In the genomic region with DNA sequence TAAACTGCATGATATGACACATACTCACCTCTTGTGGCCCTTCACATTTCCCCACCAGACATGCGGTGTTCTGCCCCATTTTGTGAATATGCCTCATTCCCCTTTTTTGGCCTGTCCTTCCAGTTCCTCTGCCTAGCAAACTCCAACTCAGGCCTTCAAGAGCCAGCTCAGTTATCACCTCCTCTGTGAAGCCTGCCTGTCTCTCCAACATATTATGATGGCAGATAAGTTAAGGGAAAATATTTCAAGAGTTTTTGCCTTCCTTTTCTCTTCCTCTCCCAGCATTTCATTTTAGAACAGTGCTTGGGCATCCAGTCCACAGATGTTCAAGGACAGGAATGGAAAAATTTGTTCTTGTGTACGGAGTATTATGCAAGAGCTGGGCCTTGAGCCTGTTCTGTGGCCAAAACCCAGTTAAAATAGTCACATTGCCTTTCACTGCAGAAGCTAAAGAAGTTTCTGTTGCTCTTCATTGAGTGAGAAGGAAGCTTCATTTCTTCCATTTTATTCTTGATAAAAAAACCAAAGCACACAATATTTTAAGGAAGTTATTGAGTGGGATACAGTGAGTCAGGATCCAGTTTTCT, we compare ENCODE assay signal across 11 cellular contexts.
DNase-seq lines count a peak whose midpoint lies in the region; ATAC-seq, FAIRE-seq and TF ChIP-seq lines count a peak whose summit lies in the region.
"Had no signal": no experiment of that assay in that cellular context is flagged by ENCODE, and none has a peak within 500 bp of the region (broad histone marks: within the 10 kb centered on the region; RNA-seq: fewer than 3 reads in every experiment).

No MANE protein-coding gene starts in this region.

- H3K9me3 ChIP-seq in K562 (replicated peaks; ENCODE audit: control insufficient read depth, insufficient read depth, low read depth, low read length), result no peaks in the 10 kb centered on the region

- no peaks in the 10 kb centered on the region for H3K27me3 ChIP-seq in K562 (ENCODE audit: control insufficient read depth in 2 of 2, insufficient read depth in 2 of 2, low read length in 2 of 2)

- peaks cover 13 to 65% (median 53%) of the 10 kb centered on the region in 3 donors for H3K36me3 Mint-ChIP-seq in naive thymus-derived CD8-positive, alpha-beta T cell
- peaks cover 10% of the 10 kb centered on the region for H3K36me3 Mint-ChIP-seq in activated CD4-positive, alpha-beta T cell treated with anti-CD3 and anti-CD28 coated beads, Interleukin-2, amount 10 ng/mL, durations not matched to agents 7 days and 5 days (ENCODE audit: low read depth)

- no peaks in the 10 kb centered on the region for H4K20me1 ChIP-seq in K562 (replicated peaks; ENCODE audit: control insufficient read depth, insufficient read depth, low read length)

- TF ChIP-seq RAD21 in K562 (CRISPR knock-in tag; conservative IDR thresholded peaks at IDR 0.05 in 1 of 2, IDR thresholded peaks at IDR 0.05 in 1 of 2), result no peak

- H3K9me1 ChIP-seq in K562 (ENCODE audit: control insufficient read depth, insufficient read depth, low read length), result no peaks in the 10 kb centered on the region

- H3K27ac ChIP-seq in K562 (ENCODE audit: extremely low read depth, low read depth, low read length), result no peak overlapping the region
- H3K27ac ChIP-seq: C4-2B had no signal

- FAIRE-seq in K562 (lab: Jason Lieb, UNC), result no peak
- FAIRE-seq: TTC549 had no signal

- 79% methylated on average over 2 of the region's 2 CpGs for WGBS in K562 (ENCODE audit: insufficient coverage, low coverage, missing lambda C conversion rate)

- H3K4me3 Mint-ChIP-seq in naive thymus-derived CD8-positive, alpha-beta T cell, result no peak overlapping the region
- no peak overlapping the region for H3K4me3 Mint-ChIP-seq in activated CD4-positive, alpha-beta T cell treated with anti-CD3 and anti-CD28 coated beads, Interleukin-2, amount 10 ng/mL, durations not matched to agents 7 days and 5 days
- H3K4me3 Mint-ChIP-seq: activated naive CD8-positive, alpha-beta T cell treated with anti-CD3 and anti-CD28 coated beads, Interleukin-2, amount 10 ng/mL, durations not matched to agents 7 days and 5 days had no signal

- no peak overlapping the region for H2AFZ ChIP-seq in K562 (ENCODE audit: low read depth, low read length)

- H3K27ac Mint-ChIP-seq in naive thymus-derived CD8-positive, alpha-beta T cell, result peak overlapping the region in 2 of 10 donors; percentile 7 to 40
- no peak overlapping the region for H3K27ac Mint-ChIP-seq in activated CD4-positive, alpha-beta T cell treated with anti-CD3 and anti-CD28 coated beads, Interleukin-2, amount 10 ng/mL, durations not matched to agents 7 days and 5 days
- H3K27ac Mint-ChIP-seq: activated naive CD8-positive, alpha-beta T cell treated with anti-CD3 and anti-CD28 coated beads, Interleukin-2, amount 10 ng/mL, durations not matched to agents 7 days and 5 days had no signal

- H3K4me1 Mint-ChIP-seq in naive thymus-derived CD8-positive, alpha-beta T cell, result peaks cover 0 to 5% (median 0%) of the 10 kb centered on the region in 4 donors
- no peaks in the 10 kb centered on the region for H3K4me1 Mint-ChIP-seq in activated CD4-positive, alpha-beta T cell treated with anti-CD3 and anti-CD28 coated beads, Interleukin-2, amount 10 ng/mL, durations not matched to agents 7 days and 5 days

- no peaks in the 10 kb centered on the region for H3K79me2 ChIP-seq in K562 (ENCODE audit: control insufficient read depth, insufficient read depth, low read length)

- H3K36me3 ChIP-seq in K562 (ENCODE audit: control insufficient read depth, insufficient read depth, low read length), result peaks cover 48% of the 10 kb centered on the region

- no peak for TF ChIP-seq POLR2A in K562 (conservative IDR thresholded peaks at IDR 0.05)

- no peak for TF ChIP-seq EP300 in K562 (IDR thresholded peaks at IDR 0.05; ENCODE audit: low read length)

- H3K4me1 ChIP-seq in K562 (replicated peaks in 1 of 2; ENCODE audit: control insufficient read depth in 2 of 2, insufficient read depth in 2 of 2, low read length in 2 of 2), result no peaks in the 10 kb centered on the region; a peak in 1 of 5 replicates

- peak; percentile 30 for DNase-seq in Ammon's horn (ENCODE audit: low spot score)
- no peak for DNase-seq in K562 (ENCODE audit: extremely low read depth in 1 of 4, low spot score in 3 of 4)
- DNase-seq in inferior parietal cortex (ENCODE audit: extremely low spot score), result peak; percentile 61
- peak; percentile 48 for DNase-seq in renal cortical epithelial cell (ENCODE audit: low read depth)
- DNase-seq in naive thymus-derived CD8-positive, alpha-beta T cell, result no peak
- DNase-seq in SHP77 treated with DMSO at 0.1 percent for 48 hours (lab: John Stamatoyannopoulos, UW), result no peak
- DNase-seq in activated CD4-positive, alpha-beta T cell treated with anti-CD3 and anti-CD28 coated beads, Interleukin-2, amount 10 ng/mL, durations not matched to agents 7 days and 5 days, result no peak
- DNase-seq: activated naive CD8-positive, alpha-beta T cell treated with anti-CD3 and anti-CD28 coated beads, Interleukin-2, amount 10 ng/mL, durations not matched to agents 7 days and 5 days had no signal

- CTCF ChIA-PET in K562 (lab: Yijun Ruan, JAX; ENCODE audit: low intra/inter-chr PET ratio), result interaction anchor here (0.9 kb wide), 1 partner anchor 77 kb away, joined by 3 read pairs; no protein-coding TSS in a partner anchor
- CTCF ChIA-PET in activated CD4-positive, alpha-beta T cell treated with anti-CD3 and anti-CD28 coated beads, Interleukin-2, amount 10 ng/mL, durations not matched to agents 7 days and 5 days (lab: Charles Lee), result interaction anchor here (0.5 kb wide), 1 partner anchor 1110 kb away, joined by 4 read pairs; no protein-coding TSS in a partner anchor

- in situ Hi-C loops in K562 (cut with MboI), result no loop called here

- no peak overlapping the region for H3K4me2 ChIP-seq in K562 (ENCODE audit: insufficient read depth, low read length)

- POLR2A ChIA-PET in K562 (lab: Yijun Ruan, JAX), result no interaction called here
- POLR2A ChIA-PET in naive thymus-derived CD8-positive, alpha-beta T cell (lab: Charles Lee), result no interaction called here
- POLR2A ChIA-PET in activated CD4-positive, alpha-beta T cell treated with anti-CD3 and anti-CD28 coated beads, Interleukin-2, amount 10 ng/mL, durations not matched to agents 7 days and 5 days (lab: Charles Lee), result no interaction called here

- no peak for ATAC-seq in K562
- ATAC-seq in naive thymus-derived CD8-positive, alpha-beta T cell, result no peak
- ATAC-seq in HG03457 (IDR thresholded peaks at IDR 0.05; ENCODE audit: unreplicated experiment), result no peak

- H3K9me3 Mint-ChIP-seq in naive thymus-derived CD8-positive, alpha-beta T cell, result no peaks in the 10 kb centered on the region
- H3K9me3 Mint-ChIP-seq in activated CD4-positive, alpha-beta T cell treated with anti-CD3 and anti-CD28 coated beads, Interleukin-2, amount 10 ng/mL, durations not matched to agents 7 days and 5 days, result no peaks in the 10 kb centered on the region
- H3K9me3 Mint-ChIP-seq: activated naive CD8-positive, alpha-beta T cell treated with anti-CD3 and anti-CD28 coated beads, Interleukin-2, amount 10 ng/mL, durations not matched to agents 7 days and 5 days had no signal

- intact Hi-C loops in K562 (cut with micrococcal nuclease), result no loop called here

- no peaks in the 10 kb centered on the region for H3K27me3 Mint-ChIP-seq in naive thymus-derived CD8-positive, alpha-beta T cell
- no peaks in the 10 kb centered on the region for H3K27me3 Mint-ChIP-seq in activated CD4-positive, alpha-beta T cell treated with anti-CD3 and anti-CD28 coated beads, Interleukin-2, amount 10 ng/mL, durations not matched to agents 7 days and 5 days
- H3K27me3 Mint-ChIP-seq: activated naive CD8-positive, alpha-beta T cell treated with anti-CD3 and anti-CD28 coated beads, Interleukin-2, amount 10 ng/mL, durations not matched to agents 7 days and 5 days had no signal

- no TSS peak for BruUV-seq in K562 (replicated peaks; lab: Mats Ljungman, UMichigan)

- no peak overlapping the region for H3K4me3 ChIP-seq in K562

- no peak for TF ChIP-seq CTCF in K562 (IDR thresholded peaks at IDR 0.05 in 2 of 3, conservative IDR thresholded peaks at IDR 0.05 in 1 of 3; ENCODE audit: insufficient read depth in 2 of 3, low read depth in 1 of 3, low read length in 3 of 3)

- no peak overlapping the region for H3K9ac ChIP-seq in K562 (ENCODE audit: insufficient read depth in 1 of 2, low read depth in 2 of 2, low read length in 2 of 2)

TF ChIP-seq in K562, 482 proteins besides CTCF, POLR2A, EP300 and RAD21:
- no peak for TF ChIP-seq ZNF217 (CRISPR knock-in tag; IDR thresholded peaks at IDR 0.05)
- TF ChIP-seq ZFP36 (IDR thresholded peaks at IDR 0.05; ENCODE audit: low read depth, low read length, partially characterized antibody), result peak; percentile 78

Comparison
In these comparisons a context has a peak if more than half of its experiments do, and no peak if none do; other contexts are left out.
1. DNase-seq: peak in Ammon's horn (single experiment), inferior parietal cortex (single experiment) and renal cortical epithelial cell (single experiment); none in K562 (0 of 4), naive thymus-derived CD8-positive, alpha-beta T cell (0 of 10), SHP77 treated with DMSO at 0.1 percent for 48 hours (single experiment) and activated CD4-positive, alpha-beta T cell treated with anti-CD3 and anti-CD28 coated beads, Interleukin-2, amount 10 ng/mL, durations not matched to agents 7 days and 5 days (single experiment).